9 cellular contexts compared by ENCODE assay signal in the genomic region with DNA sequence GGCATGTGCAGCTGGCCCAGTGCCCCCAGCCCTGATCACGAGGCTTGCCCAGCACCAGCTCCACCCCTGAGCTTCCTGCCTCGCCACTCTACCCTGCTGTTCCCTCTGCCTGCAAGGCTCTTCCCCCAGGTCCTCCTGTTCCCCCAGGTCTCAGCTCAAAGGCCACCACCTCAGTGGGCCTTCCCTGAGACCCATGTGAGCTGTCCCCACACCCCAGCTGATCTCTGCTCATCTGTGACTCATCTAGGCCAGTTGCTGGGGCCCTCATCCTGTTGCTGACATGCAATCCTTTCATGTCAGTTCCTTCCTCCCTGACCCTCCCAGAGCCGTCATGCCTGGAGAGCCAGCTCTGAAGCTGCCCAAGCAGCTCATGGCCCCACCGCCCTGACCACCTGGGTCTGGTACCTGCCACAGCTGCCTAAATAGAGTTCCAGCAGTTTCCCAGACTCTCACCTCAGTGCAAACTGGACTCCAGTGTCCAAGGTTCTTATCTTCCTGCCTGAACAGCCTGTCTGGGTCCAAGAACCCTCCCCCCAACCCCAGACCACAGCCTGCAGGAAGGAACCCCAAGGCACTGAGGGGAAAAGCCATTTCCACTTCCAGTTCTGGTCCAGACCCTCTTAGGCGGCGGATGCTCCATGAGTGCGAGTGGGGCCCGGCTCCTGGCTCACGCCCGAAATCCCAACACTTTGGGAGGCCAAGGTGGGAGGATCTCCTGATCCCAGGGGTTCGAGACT.
A peak's percentile ranks its signal among the peaks of the same experiment; 100 is the strongest.
DNase-seq lines count a peak whose midpoint lies in the region; ATAC-seq and TF ChIP-seq lines count a peak whose summit lies in the region.
"Had no signal": no experiment of that assay in that cellular context is flagged by ENCODE, and none has a peak within 500 bp of the region (broad histone marks: within the 10 kb centered on the region; RNA-seq: fewer than 3 reads in every experiment).

No MANE protein-coding gene starts in this region.

- H3K79me2 ChIP-seq in mammary epithelial cell (ENCODE audit: insufficient read depth, low read length) (no peaks in the 10 kb centered on the region), neural progenitor cell (ENCODE audit: low read depth) (no peaks in the 10 kb centered on the region)

- dilution Hi-C loops in mammary epithelial cell (cut with HindIII; ENCODE audit: low sequenced_read_pairs): loop anchor here (5.0 kb wide), 1 partner anchor 62 kb away; no protein-coding TSS in a partner anchor

- peaks cover 15% of the 10 kb centered on the region for H3K27me3 Mint-ChIP-seq in neural progenitor cell (ENCODE audit: insufficient read depth, low read depth)

- no peak overlapping the region for H3K4me2 ChIP-seq in mammary epithelial cell (ENCODE audit: insufficient read depth, low read depth, low read length)
- no peak overlapping the region for H3K4me2 ChIP-seq in neural progenitor cell

- H3K4me3 ChIP-seq in mammary epithelial cell (replicated peaks in 1 of 3; ENCODE audit: insufficient read depth in 1 of 3, low read depth in 2 of 3, low read length in 3 of 3): no peak overlapping the region
- H3K4me3 ChIP-seq in neural progenitor cell: no peak overlapping the region
- H3K4me3 ChIP-seq in vagina: no peak overlapping the region
- no peak overlapping the region for H3K4me3 ChIP-seq in prostate gland
- H3K4me3 ChIP-seq: esophagus squamous epithelium had no signal

- no peaks in the 10 kb centered on the region for H4K20me1 ChIP-seq in mammary epithelial cell (ENCODE audit: insufficient read depth, low read length)
- peaks cover 9% of the 10 kb centered on the region for H4K20me1 ChIP-seq in neural progenitor cell (ENCODE audit: low read depth)

- no peaks in the 10 kb centered on the region for H3K27me3 ChIP-seq in mammary epithelial cell (ENCODE audit: insufficient read depth, low read length)
- no peaks in the 10 kb centered on the region for H3K27me3 ChIP-seq in neural progenitor cell
- H3K27me3 ChIP-seq in vagina: no peaks in the 10 kb centered on the region
- H3K27me3 ChIP-seq in prostate gland (replicated peaks; ENCODE audit: insufficient read depth): no peaks in the 10 kb centered on the region

- intact Hi-C loops in mammary epithelial cell (cut with micrococcal nuclease): no loop called here
- intact Hi-C loops in vagina (cut with DNase I): no loop called here
- intact Hi-C loops in sciatic nerve (cut with DNase I): no loop called here
- intact Hi-C loops in prostate gland (cut with DNase I): no loop called here

- TF ChIP-seq POLR2A in vagina (IDR thresholded peaks at IDR 0.05) (no peak), prostate gland (IDR thresholded peaks at IDR 0.05) (no peak)

- TF ChIP-seq CTCF in mammary epithelial cell (conservative IDR thresholded peaks at IDR 0.05 in 1 of 2, IDR thresholded peaks at IDR 0.05 in 1 of 2; ENCODE audit: extremely low read depth in 1 of 2, insufficient read depth in 1 of 2, low read depth in 1 of 2, low read length in 2 of 2) (no peak), neural progenitor cell (IDR thresholded peaks at IDR 0.05) (no peak), vagina (IDR thresholded peaks at IDR 0.05) (no peak), prostate gland (IDR thresholded peaks at IDR 0.05) (no peak)

- peak overlapping the region; percentile 94 for H3K27ac Mint-ChIP-seq in neural progenitor cell

- H3K4me1 ChIP-seq in mammary epithelial cell (ENCODE audit: insufficient read depth, low read length): no peaks in the 10 kb centered on the region
- peaks cover 14% of the 10 kb centered on the region for H3K4me1 ChIP-seq in neural progenitor cell
- no peaks in the 10 kb centered on the region for H3K4me1 ChIP-seq in vagina
- no peaks in the 10 kb centered on the region for H3K4me1 ChIP-seq in prostate gland (replicated peaks)

- H3F3A ChIP-seq in neural progenitor cell (ENCODE audit: low read depth): no peaks in the 10 kb centered on the region

- peaks cover 3% of the 10 kb centered on the region for H3K36me3 Mint-ChIP-seq in neural progenitor cell

- 77% methylated on average over 9 of the region's 11 CpGs for WGBS in mammary epithelial cell (ENCODE audit: low coverage, missing lambda C conversion rate)
- WGBS in prostate gland: 84% methylated on average over 11 of the region's 11 CpGs

- H3K27ac ChIP-seq in mammary epithelial cell (ENCODE audit: insufficient read depth, low read depth, low read length): no peak overlapping the region
- H3K27ac ChIP-seq in neural progenitor cell: no peak overlapping the region
- no peak overlapping the region for H3K27ac ChIP-seq in vagina
- H3K27ac ChIP-seq in prostate gland: no peak overlapping the region
- H3K27ac ChIP-seq: esophagus squamous epithelium had no signal

- H3K4me3 Mint-ChIP-seq in neural progenitor cell: no peak overlapping the region

- H3K9me3 ChIP-seq in mammary epithelial cell (replicated peaks; ENCODE audit: insufficient read depth, low read length) (no peaks in the 10 kb centered on the region), neural progenitor cell (ENCODE audit: low read depth) (no peaks in the 10 kb centered on the region), vagina (no peaks in the 10 kb centered on the region), prostate gland (no peaks in the 10 kb centered on the region)
- H3K9me3 ChIP-seq: esophagus squamous epithelium had no signal

- CTCF ChIA-PET in mammary epithelial cell (lab: Charles Lee; ENCODE audit: low non-redundant PET): no interaction called here

- H3K4me1 Mint-ChIP-seq in neural progenitor cell: peaks cover 22% of the 10 kb centered on the region

- BruUV-seq in mammary epithelial cell (replicated peaks; lab: Mats Ljungman, UMichigan): no TSS peak

- no peak overlapping the region for H2AFZ ChIP-seq in mammary epithelial cell (ENCODE audit: low read depth, low read length)
- H2AFZ ChIP-seq in neural progenitor cell (replicated peaks): no peak overlapping the region

- H3K36me3 ChIP-seq in mammary epithelial cell (ENCODE audit: insufficient read depth, low read length): no peaks in the 10 kb centered on the region
- H3K36me3 ChIP-seq in neural progenitor cell: no peaks in the 10 kb centered on the region
- H3K36me3 ChIP-seq in vagina: no peaks in the 10 kb centered on the region
- H3K36me3 ChIP-seq in prostate gland: no peaks in the 10 kb centered on the region
- H3K36me3 ChIP-seq: esophagus squamous epithelium had no signal

- H3K9ac ChIP-seq in mammary epithelial cell (ENCODE audit: insufficient read depth, low read length) (no peak overlapping the region), neural progenitor cell (no peak overlapping the region)

- peak; percentile 56 for DNase-seq in GM03348 (ENCODE audit: low spot score)
- peak; percentile 9 for DNase-seq in NCI-H226
- DNase-seq in mammary epithelial cell: peak; percentile 28
- DNase-seq in neural progenitor cell (ENCODE audit: low spot score): no peak
- DNase-seq in vagina (ENCODE audit: extremely low spot score in 2 of 2): no peak
- DNase-seq in sciatic nerve (ENCODE audit: low spot score): no peak
- DNase-seq in prostate gland (ENCODE audit: low spot score): no peak
- no peak for DNase-seq in NCI-H82 (lab: John Stamatoyannopoulos, UW)
- DNase-seq: esophagus squamous epithelium had no signal

- ATAC-seq in sciatic nerve: no peak

- peaks cover 9% of the 10 kb centered on the region for H3K9me3 Mint-ChIP-seq in neural progenitor cell

- in situ Hi-C loops in mammary epithelial cell (cut with MboI; ENCODE audit: low sequenced_read_pairs in 2 of 2): no loop called here

Comparison
In these comparisons a context has a peak if more than half of its experiments do, and no peak if none do; other contexts are left out.
1. DNase-seq: peak in GM03348 (single experiment), NCI-H226 (single experiment) and mammary epithelial cell (single experiment); none in neural progenitor cell (single experiment), vagina (0 of 2), sciatic nerve (single experiment), prostate gland (single experiment) and NCI-H82 (single experiment).